24 cellular contexts compared by ENCODE assay signal in genomic region chr1:203404546-203404945, GRCh38. TPM values are rescaled to one million over a fixed set of nuclear protein-coding genes. Genes with fewer than 3 reads are reported as not detected.
DNase-seq lines count a peak whose midpoint lies in the region; ATAC-seq and TF ChIP-seq lines count a peak whose summit lies in the region.
"Had no signal": no experiment of that assay in that cellular context is flagged by ENCODE, and none has a peak within 500 bp of the region (broad histone marks: within the 10 kb centered on the region; RNA-seq: fewer than 3 reads in every experiment).

No MANE protein-coding gene starts in this region.

- TF ChIP-seq CTCF in heart left ventricle (IDR thresholded peaks at IDR 0.05), result no peak
- no peak for TF ChIP-seq CTCF in esophagus muscularis mucosa (IDR thresholded peaks at IDR 0.05)
- TF ChIP-seq CTCF in spleen (IDR thresholded peaks at IDR 0.05 in 8 of 11, conservative IDR thresholded peaks at IDR 0.05 in 3 of 11), result no peak
- TF ChIP-seq CTCF in upper lobe of right lung (IDR thresholded peaks at IDR 0.05), result no peak
- TF ChIP-seq CTCF in GM10248 (IDR thresholded peaks at IDR 0.05; ENCODE audit: control extremely low read depth, extremely low read depth, low read depth, missing control alignments), result no peak

- TF ChIP-seq EP300 in esophagus muscularis mucosa (IDR thresholded peaks at IDR 0.05), result no peak

- peaks cover 0 to 73% (median 40%) of the 10 kb centered on the region in 12 donors for H3K4me1 ChIP-seq in heart left ventricle
- H3K4me1 ChIP-seq in esophagus muscularis mucosa, result peaks cover 36 to 82% (median 77%) of the 10 kb centered on the region in 4 donors
- H3K4me1 ChIP-seq in spleen, result peaks cover 0 to 45% (median 7%) of the 10 kb centered on the region in 6 donors
- H3K4me1 ChIP-seq in upper lobe of right lung, result peaks cover 39% of the 10 kb centered on the region

- TF ChIP-seq POLR2A in heart left ventricle (IDR thresholded peaks at IDR 0.05) (no peak), esophagus muscularis mucosa (IDR thresholded peaks at IDR 0.05; ENCODE audit: low read depth) (no peak), spleen (IDR thresholded peaks at IDR 0.05) (no peak)

- H3K36me3 ChIP-seq in heart left ventricle (no peaks in the 10 kb centered on the region), esophagus muscularis mucosa (no peaks in the 10 kb centered on the region), spleen (no peaks in the 10 kb centered on the region), upper lobe of right lung (no peaks in the 10 kb centered on the region), MG63 (no peaks in the 10 kb centered on the region)
- H3K36me3 ChIP-seq: SJCRH30 had no signal

- no peaks in the 10 kb centered on the region for H3K9me3 ChIP-seq in heart left ventricle
- no peaks in the 10 kb centered on the region for H3K9me3 ChIP-seq in esophagus muscularis mucosa
- no peaks in the 10 kb centered on the region for H3K9me3 ChIP-seq in spleen
- no peaks in the 10 kb centered on the region for H3K9me3 ChIP-seq in upper lobe of right lung
- no peaks in the 10 kb centered on the region for H3K9me3 ChIP-seq in MG63

- H3K27ac ChIP-seq in heart left ventricle (peak overlapping the region in 7 of 12 donors; percentile 1 to 94 (median 75)), esophagus muscularis mucosa (replicated peaks in 1 of 4) (peak overlapping the region in 3 of 4 donors; percentile 76 to 85 (median 85)), spleen (peak overlapping the region in 6 of 8 donors; percentile 8 to 76 (median 53)), upper lobe of right lung (peak overlapping the region; percentile 24)
- H3K27ac ChIP-seq: SJCRH30 had no signal

- POLR2A ChIA-PET in GM10248 (lab: Yijun Ruan, JAX), result no interaction called here

- 93 to 98% (median 97%) methylated on average over 3 of the region's 3 CpGs for WGBS in heart left ventricle, 4 donors
- 96% methylated on average over 3 of the region's 3 CpGs for WGBS in esophagus muscularis mucosa
- WGBS in spleen, 5 donors, result 75 to 91% (median 90%) methylated on average over 3 of the region's 3 CpGs

- intact Hi-C loops in heart left ventricle (cut with DNase I) (no loop called here), cardiac septum (cut with DNase I) (no loop called here), esophagus muscularis mucosa (cut with DNase I) (loop anchor here (10.0 kb wide), 1 partner anchor 80 kb away; no protein-coding TSS in a partner anchor), spleen (cut with DNase I; ENCODE audit: low total_unique reads) (no loop called here), upper lobe of right lung (cut with DNase I) (no loop called here)

- DNase-seq in heart left ventricle, result no peak
- no peak for DNase-seq in cardiac septum (ENCODE audit: low spot score)
- DNase-seq in esophagus muscularis mucosa (ENCODE audit: extremely low spot score), result peak; percentile 68
- DNase-seq in spleen, result no peak
- no peak for DNase-seq in upper lobe of right lung
- no peak for DNase-seq in GM10248 (ENCODE audit: extremely low spot score)
- no peak for DNase-seq in MG63
- no peak for DNase-seq in amygdala (lab: John Stamatoyannopoulos, UW)
- DNase-seq: 8988T; C1 segment of cervical spinal cord; CD8-positive, alpha-beta T cell; DND-41; HCEC 1CT; NCI-H1092; NCI-H1436; NCI-H187 treated with DMSO at 0.1 percent for 48 hours; NCI-H2107; NCI-H446 treated with DMSO at 0.1 percent for 48 hours; NCI-H526 treated with DMSO at 0.1 percent for 48 hours; OCI-M1; SJCRH30 had no signal

- H3K27me3 ChIP-seq in heart left ventricle (no peaks in the 10 kb centered on the region), esophagus muscularis mucosa (no peaks in the 10 kb centered on the region), spleen (replicated peaks in 1 of 7) (peaks cover 0 to 2% (median 0%) of the 10 kb centered on the region in 7 donors), upper lobe of right lung (no peaks in the 10 kb centered on the region), MG63 (no peaks in the 10 kb centered on the region)

- H3K4me3 ChIP-seq in heart left ventricle, result no peak overlapping the region
- H3K4me3 ChIP-seq in esophagus muscularis mucosa, result no peak overlapping the region
- H3K4me3 ChIP-seq in spleen, result no peak overlapping the region
- no peak overlapping the region for H3K4me3 ChIP-seq in upper lobe of right lung
- no peak overlapping the region for H3K4me3 ChIP-seq in MG63
- H3K4me3 ChIP-seq: GM23338, SJCRH30 had no signal

- CTCF ChIA-PET in GM10248 (lab: Yijun Ruan, JAX), result no interaction called here

- ATAC-seq in heart left ventricle (no peak), upper lobe of right lung (no peak)
- ATAC-seq: CD8-positive, alpha-beta T cell; GM23338 had no signal

RNA-seq across cellular contexts. Expression of gene FMOD, which starts 53.6 kb away (rescaled TPM):
- total RNA-seq in heart left ventricle (10 to 100 TPM in 4 of 9 donors, 1 to 10 TPM in 5; 6.1 to 33.2 (median 8.5) TPM), cardiac septum (66.0 TPM), esophagus muscularis mucosa (10 to 100 TPM; 24.5 to 36.8 (median 33.8) TPM), spleen (10 to 100 TPM; 11.6 to 30.0 (median 21.1) TPM), upper lobe of right lung (45.1 TPM)
- polyA plus RNA-seq in heart left ventricle (1 to 10 TPM; 3.0 to 7.0 TPM), spleen (1 to 10 TPM; 4.5 to 8.4 (median 4.9) TPM)
- total RNA-seq in MG63 (2014; rRNA removed; shearing (Covaris generic); ENCODE audit: low replicate concordance), result not detected in 2 replicates
- total RNA-seq: CD8-positive, alpha-beta T cell; G401; M059J had no signal

Comparison
In these comparisons a context has a peak if more than half of its experiments do, and no peak if none do; other contexts are left out.
1. H3K27ac ChIP-seq: peak in every context shown above with its lines; median percentile 85 in esophagus muscularis mucosa; 75 in heart left ventricle; 53 in spleen; 24 in upper lobe of right lung.